Comparison of ENCODE assay signal across 13 cellular contexts in genomic region chr12:53725824-53726223, GRCh38. TPM values are rescaled to one million over a fixed set of nuclear protein-coding genes. Genes with fewer than 3 reads are reported as not detected.
A peak's percentile ranks its signal among the peaks of the same experiment; 100 is the strongest.
DNase-seq lines count a peak whose midpoint lies in the region; ATAC-seq, FAIRE-seq and TF ChIP-seq lines count a peak whose summit lies in the region.
"Had no signal": no experiment of that assay in that cellular context is flagged by ENCODE, and none has a peak within 500 bp of the region (broad histone marks: within the 10 kb centered on the region; RNA-seq: fewer than 3 reads in every experiment).

No MANE protein-coding gene starts in this region.

- H4K20me1 ChIP-seq in astrocyte (ENCODE audit: insufficient read depth, low read length) = peaks cover 5% of the 10 kb centered on the region

- H3K4me3 Mint-ChIP-seq in astrocyte (ENCODE audit: unreplicated experiment) (peak overlapping the region; percentile 97), type B pancreatic cell (peak overlapping the region; percentile 98)

- H4K91ac ChIP-seq in mesenchymal stem cell (ENCODE audit: low read length) = no peak overlapping the region

- H3K27me3 Mint-ChIP-seq in astrocyte (ENCODE audit: low read depth, unreplicated experiment) = no peaks in the 10 kb centered on the region
- peaks cover under 1% of the 10 kb centered on the region for H3K27me3 Mint-ChIP-seq in type B pancreatic cell

- H3K27me3 ChIP-seq in heart left ventricle (no peaks in the 10 kb centered on the region), astrocyte (ENCODE audit: insufficient read depth, low read length) (no peaks in the 10 kb centered on the region), mesenchymal stem cell (ENCODE audit: control insufficient read depth in 1 of 2, insufficient read depth in 1 of 2, low read length in 2 of 2) (no peaks in the 10 kb centered on the region)

- H3K36me3 Mint-ChIP-seq in astrocyte (ENCODE audit: low read depth, unreplicated experiment) = peaks cover 24% of the 10 kb centered on the region
- peaks cover 9% of the 10 kb centered on the region for H3K36me3 Mint-ChIP-seq in type B pancreatic cell

- H3K4me1 ChIP-seq in heart left ventricle (peaks cover 0 to 24% (median 19%) of the 10 kb centered on the region in 12 donors), astrocyte (ENCODE audit: insufficient read depth, low read length) (peaks cover 15% of the 10 kb centered on the region), mesenchymal stem cell (ENCODE audit: control insufficient read depth, insufficient read depth, low read depth, low read length) (peaks cover 4% of the 10 kb centered on the region)

- H3K36me3 ChIP-seq in heart left ventricle = peaks cover 0 to 46% (median 43%) of the 10 kb centered on the region in 9 donors
- H3K36me3 ChIP-seq in astrocyte (ENCODE audit: insufficient read depth, low read length) = no peaks in the 10 kb centered on the region
- peaks cover 34 to 49% of the 10 kb centered on the region in 2 experiments for H3K36me3 ChIP-seq in mesenchymal stem cell (ENCODE audit: control insufficient read depth in 1 of 2, insufficient read depth in 2 of 2, low read depth in 1 of 2, low read length in 2 of 2)

- ATAC-seq in heart left ventricle (no peak), left ventricle myocardium superior (no peak), HG03378 (IDR thresholded peaks at IDR 0.05; ENCODE audit: unreplicated experiment) (no peak)

- no peak overlapping the region for H4K8ac ChIP-seq in mesenchymal stem cell (ENCODE audit: low read length)

- no peaks in the 10 kb centered on the region for H3K79me2 ChIP-seq in astrocyte (ENCODE audit: insufficient read depth, low read length)

- peaks cover 24% of the 10 kb centered on the region for H3K79me1 ChIP-seq in mesenchymal stem cell (replicated peaks; ENCODE audit: low read length, poor library complexity, severe bottlenecking)

- H2BK5ac ChIP-seq in mesenchymal stem cell (ENCODE audit: low read depth, low read length, poor library complexity, severe bottlenecking) = no peak overlapping the region

- WGBS in heart left ventricle, 4 donors = 33 to 48% (median 39%) methylated on average over 4 of the region's 4 CpGs
- 41% methylated on average over 3 of the region's 4 CpGs for WGBS in mesenchymal stem cell

- H3K27ac Mint-ChIP-seq in astrocyte (ENCODE audit: unreplicated experiment) = peak overlapping the region; percentile 86
- no peak overlapping the region for H3K27ac Mint-ChIP-seq in type B pancreatic cell

- TF ChIP-seq POLR2A in heart left ventricle (IDR thresholded peaks at IDR 0.05) = no peak

- no peak for FAIRE-seq in astrocyte (lab: Jason Lieb, UNC)

- H3K9me3 ChIP-seq in heart left ventricle (no peaks in the 10 kb centered on the region), astrocyte (ENCODE audit: insufficient read depth, low read depth, low read length) (no peaks in the 10 kb centered on the region), mesenchymal stem cell (ENCODE audit: control insufficient read depth, low read length) (no peaks in the 10 kb centered on the region)

- no peak overlapping the region for H2BK120ac ChIP-seq in mesenchymal stem cell (ENCODE audit: low read depth, low read length)

- H2BK15ac ChIP-seq in mesenchymal stem cell (ENCODE audit: low read depth, poor library complexity, severe bottlenecking) = no peak overlapping the region

- H3K18ac ChIP-seq in mesenchymal stem cell (ENCODE audit: low read depth in 1 of 2, low read length in 2 of 2) = no peak overlapping the region

- no peak overlapping the region for H2AFZ ChIP-seq in astrocyte (ENCODE audit: low read depth, low read length)
- no peak overlapping the region for H2AFZ ChIP-seq in mesenchymal stem cell (ENCODE audit: low read depth, low read length)

- no peak overlapping the region for H3K23ac ChIP-seq in mesenchymal stem cell (ENCODE audit: low read length in 2 of 2)

- peaks cover 16% of the 10 kb centered on the region for H3K4me1 Mint-ChIP-seq in astrocyte (ENCODE audit: low read depth, unreplicated experiment)
- H3K4me1 Mint-ChIP-seq in type B pancreatic cell (ENCODE audit: unreplicated experiment) = peaks cover 12% of the 10 kb centered on the region

- no peak overlapping the region for H2BK12ac ChIP-seq in mesenchymal stem cell (ENCODE audit: low read length in 2 of 2)

- H3K4me2 ChIP-seq in astrocyte (ENCODE audit: low read length) = peak overlapping the region; percentile 96
- peak overlapping the region; percentile 25 for H3K4me2 ChIP-seq in mesenchymal stem cell (ENCODE audit: low read length, poor library complexity, severe bottlenecking)

- H3K9me3 Mint-ChIP-seq in astrocyte (ENCODE audit: unreplicated experiment) (no peaks in the 10 kb centered on the region), type B pancreatic cell (no peaks in the 10 kb centered on the region)

- H3K9ac ChIP-seq in astrocyte (ENCODE audit: low read length) (peak overlapping the region; percentile 89), mesenchymal stem cell (ENCODE audit: low read length) (peak overlapping the region; percentile 95)

- peak overlapping the region in 9 of 12 donors; percentile 65 to 97 (median 79) for H3K4me3 ChIP-seq in heart left ventricle
- H3K4me3 ChIP-seq in astrocyte (ENCODE audit: insufficient read depth, low read depth, low read length) = peak overlapping the region; percentile 93
- H3K4me3 ChIP-seq in mesenchymal stem cell (ENCODE audit: insufficient read depth in 1 of 2, low read depth in 1 of 2, low read length in 2 of 2) = peak overlapping the region in 1 of 2 experiments; percentile 98

- H2AK5ac ChIP-seq in mesenchymal stem cell (ENCODE audit: low read length, severe bottlenecking) = no peak overlapping the region

- no peak for DNase-seq in heart left ventricle
- DNase-seq in left ventricle myocardium superior = no peak
- DNase-seq in astrocyte (ENCODE audit: low read depth) = peak; percentile 25
- no peak for DNase-seq in mesenchymal stem cell
- DNase-seq in type B pancreatic cell (ENCODE audit: extremely low spot score, unreplicated experiment) = no peak
- no peak for DNase-seq in stimulated activated CD4-positive, alpha-beta T cell treated with anti-CD3 and anti-CD28 coated beads, Interleukin-2, amount 100 ng/mL, for 48 hours
- no peak for DNase-seq in substantia nigra (lab: John Stamatoyannopoulos, UW)

- H3K14ac ChIP-seq in mesenchymal stem cell (ENCODE audit: low read length in 2 of 2) = no peak overlapping the region

- TF ChIP-seq CTCF in heart left ventricle (IDR thresholded peaks at IDR 0.05) (no peak), astrocyte (IDR thresholded peaks at IDR 0.05; ENCODE audit: insufficient read depth, low read depth, low read length) (no peak), type B pancreatic cell (conservative IDR thresholded peaks at IDR 0.05) (no peak)

- H3K27ac ChIP-seq in heart left ventricle (peak overlapping the region in 1 of 12 donors; percentile 17), astrocyte (ENCODE audit: low read depth, low read length) (peak overlapping the region; percentile 36), mesenchymal stem cell (ENCODE audit: low read length, poor library complexity, severe bottlenecking) (no peak overlapping the region), substantia nigra (ENCODE audit: low read depth, low read length, poor library complexity, severe bottlenecking) (no peak overlapping the region)

- intact Hi-C loops in heart left ventricle (cut with DNase I) = no loop called here
- intact Hi-C loops in left ventricle myocardium superior (cut with micrococcal nuclease) = no loop called here

- H3K4ac ChIP-seq in mesenchymal stem cell (ENCODE audit: low read depth in 1 of 2, low read length in 2 of 2) = no peak overlapping the region

RNA-seq across cellular contexts. Expression of gene CALCOCO1, which starts 1.4 kb away (rescaled TPM):
- 100 to 1,000 TPM; 183 to 352 (median 205) TPM for total RNA-seq in heart left ventricle
- 100 to 1,000 TPM in 1 of 2 donors, 10 to 100 TPM in 1; 86.7 to 178 TPM for polyA plus RNA-seq in heart left ventricle
- 210 TPM for total RNA-seq in left ventricle myocardium superior
- total RNA-seq in astrocyte = 85.2 and 102 TPM in 2 replicates
- 52.6 TPM for polyA plus RNA-seq in mesenchymal stem cell (2013, experiment 1 of 2)
- polyA plus RNA-seq in mesenchymal stem cell (2013, experiment 2 of 2) = 49.8 TPM
- 66.2 and 86.7 TPM in 2 replicates for total RNA-seq in type B pancreatic cell (ENCODE audit: low replicate concordance)

RNA-seq across cellular contexts. Expression of gene CISTR, which starts 26.0 kb away (rescaled TPM):
- total RNA-seq in heart left ventricle (1 to 10 TPM in 7 of 9 donors, under 1 TPM in 1, not detected in 1; 0.68 to 4.4 (median 2.3) TPM), left ventricle myocardium superior (2.4 TPM), astrocyte (not detected in 2 replicates), type B pancreatic cell (ENCODE audit: low replicate concordance) (not detected in 2 replicates)
- polyA plus RNA-seq in heart left ventricle = 1 to 10 TPM in 1 of 2 donors, under 1 TPM in 1; 0.24 to 2.5 TPM
- polyA plus RNA-seq in mesenchymal stem cell (2013, experiment 1 of 2) = not detected
- polyA plus RNA-seq in mesenchymal stem cell (2013, experiment 2 of 2) = not detected
- total RNA-seq: cerebellum; Daoy; M059J; pulmonary artery endothelial cell; T-helper 2 cell treated with Interferon-gamma antibody and Interleukin-4, amounts not matched to agents 100 ng/mL and 5 ng/mL, for 36 hours had no signal

RNA-seq across cellular contexts. Expression of gene ATP5MC2, which starts 49.9 kb away (rescaled TPM):
- 100 to 1,000 TPM; 392 to 753 (median 520) TPM for total RNA-seq in heart left ventricle
- polyA plus RNA-seq in heart left ventricle = 100 to 1,000 TPM; 598 to 748 TPM
- total RNA-seq in left ventricle myocardium superior = 623 TPM
- 224 and 237 TPM in 2 replicates for total RNA-seq in astrocyte
- polyA plus RNA-seq in mesenchymal stem cell (2013, experiment 1 of 2) = 474 TPM
- 484 TPM for polyA plus RNA-seq in mesenchymal stem cell (2013, experiment 2 of 2)
- total RNA-seq in type B pancreatic cell (ENCODE audit: low replicate concordance) = 312 and 402 TPM in 2 replicates
